Comparison of ENCODE assay signal across 21 cellular contexts in genomic region chrX:123013141-123013540, GRCh38.
DNase-seq lines count a peak whose midpoint lies in the region; ATAC-seq, FAIRE-seq and TF ChIP-seq lines count a peak whose summit lies in the region.
"Had no signal": no experiment of that assay in that cellular context is flagged by ENCODE, and none has a peak within 500 bp of the region (broad histone marks: within the 10 kb centered on the region; RNA-seq: fewer than 3 reads in every experiment).

No MANE protein-coding gene starts in this region.

- no peaks in the 10 kb centered on the region for H3K9me3 ChIP-seq in astrocyte (ENCODE audit: insufficient read depth, low read depth, low read length)
- H3K9me3 ChIP-seq: BE2C, Caco-2 had no signal

- no peak overlapping the region for H3K9ac ChIP-seq in astrocyte (ENCODE audit: low read length)

- DNase-seq in EH (ENCODE audit: low read depth), result peak; percentile 1
- peak; percentile 10 for DNase-seq in GM04504 (ENCODE audit: low read depth)
- DNase-seq in astrocyte (ENCODE audit: low read depth), result peak; percentile 52
- peak; percentile 14 for DNase-seq in fibroblast of mammary gland (ENCODE audit: low read depth)
- no peak for DNase-seq in HFFc6
- no peak for DNase-seq in stimulated activated CD4-positive, alpha-beta T cell treated with anti-CD3 and anti-CD28 coated beads, Interleukin-2, amount 100 ng/mL, for 48 hours
- DNase-seq: BE2C; C1 segment of cervical spinal cord; Caco-2; CD4-positive, CD25-positive, alpha-beta regulatory T cell; DMS79; HCEC 1CT; KBM-7 had no signal

- no peak for ATAC-seq in HG03342 (IDR thresholded peaks at IDR 0.05; ENCODE audit: unreplicated experiment)
- ATAC-seq: GM23338, HepG2 had no signal

- H3K4me2 ChIP-seq in astrocyte (ENCODE audit: low read length), result no peak overlapping the region
- H3K4me2 ChIP-seq: GM23338 had no signal

- peaks cover 3% of the 10 kb centered on the region for H3K4me1 Mint-ChIP-seq in astrocyte (ENCODE audit: low read depth, unreplicated experiment)
- H3K4me1 Mint-ChIP-seq in HFFc6 (ENCODE audit: low read depth), result no peaks in the 10 kb centered on the region
- H3K4me1 Mint-ChIP-seq: CD4-positive, CD25-positive, alpha-beta regulatory T cell; GM23338; IgD-negative memory B cell had no signal

- peak; percentile 78 for FAIRE-seq in astrocyte (lab: Jason Lieb, UNC)
- FAIRE-seq: D721Med, GM12892, GM18507, H54, HepG2 had no signal

- H4K20me1 ChIP-seq in astrocyte (ENCODE audit: insufficient read depth, low read length), result no peaks in the 10 kb centered on the region

- no peaks in the 10 kb centered on the region for H3K27me3 ChIP-seq in astrocyte (ENCODE audit: insufficient read depth, low read length)
- H3K27me3 ChIP-seq: BE2C had no signal

- no peaks in the 10 kb centered on the region for H3K79me2 ChIP-seq in astrocyte (ENCODE audit: insufficient read depth, low read length)

- H3K27ac Mint-ChIP-seq in astrocyte (ENCODE audit: unreplicated experiment) (no peak overlapping the region), HFFc6 (no peak overlapping the region)
- H3K27ac Mint-ChIP-seq: CD4-positive, CD25-positive, alpha-beta regulatory T cell; GM23338; IgD-negative memory B cell had no signal

- H3K4me3 Mint-ChIP-seq in astrocyte (ENCODE audit: unreplicated experiment), result no peak overlapping the region
- H3K4me3 Mint-ChIP-seq in HFFc6, result no peak overlapping the region
- H3K4me3 Mint-ChIP-seq: CD4-positive, CD25-positive, alpha-beta regulatory T cell; GM23338; IgD-negative memory B cell had no signal

- H3K4me3 ChIP-seq in astrocyte (ENCODE audit: insufficient read depth, low read depth, low read length) (no peak overlapping the region), fibroblast of mammary gland (ENCODE audit: control insufficient read depth, low read depth, low read length) (no peak overlapping the region)
- H3K4me3 ChIP-seq: GM23338 had no signal

- no peak overlapping the region for H3K27ac ChIP-seq in astrocyte (ENCODE audit: low read depth, low read length)

- H3K36me3 ChIP-seq in astrocyte (ENCODE audit: insufficient read depth, low read length), result no peaks in the 10 kb centered on the region
- H3K36me3 ChIP-seq: BE2C had no signal

- H3K4me1 ChIP-seq in astrocyte (ENCODE audit: insufficient read depth, low read length), result no peaks in the 10 kb centered on the region
- H3K4me1 ChIP-seq: BE2C, Caco-2 had no signal

- TF ChIP-seq CTCF in astrocyte (IDR thresholded peaks at IDR 0.05; ENCODE audit: insufficient read depth, low read depth, low read length) (no peak), fibroblast of mammary gland (conservative IDR thresholded peaks at IDR 0.05; ENCODE audit: control insufficient read depth, insufficient read depth, low read depth, low read length) (no peak), HFFc6 (IDR thresholded peaks at IDR 0.05) (no peak)

- H2AFZ ChIP-seq in astrocyte (ENCODE audit: low read depth, low read length), result no peak overlapping the region
- H2AFZ ChIP-seq: GM23338 had no signal

- H3K36me3 Mint-ChIP-seq in astrocyte (ENCODE audit: low read depth, unreplicated experiment), result no peaks in the 10 kb centered on the region
- H3K36me3 Mint-ChIP-seq in HFFc6 (ENCODE audit: low read depth), result no peaks in the 10 kb centered on the region
- H3K36me3 Mint-ChIP-seq: CD4-positive, CD25-positive, alpha-beta regulatory T cell; IgD-negative memory B cell had no signal

- H3K27me3 Mint-ChIP-seq in astrocyte (ENCODE audit: low read depth, unreplicated experiment), result no peaks in the 10 kb centered on the region
- peaks cover 2% of the 10 kb centered on the region; the same call in 1 of the 2 replicates for H3K27me3 Mint-ChIP-seq in HFFc6 (ENCODE audit: insufficient read depth)
- H3K27me3 Mint-ChIP-seq: CD4-positive, CD25-positive, alpha-beta regulatory T cell; IgD-negative memory B cell had no signal

- H3K9me3 Mint-ChIP-seq in astrocyte (ENCODE audit: unreplicated experiment), result peaks cover 3% of the 10 kb centered on the region
- H3K9me3 Mint-ChIP-seq in HFFc6, result no peaks in the 10 kb centered on the region
- H3K9me3 Mint-ChIP-seq: GM23338 had no signal

Comparison
In these comparisons a context has a peak if more than half of its experiments do, and no peak if none do; other contexts are left out.
1. DNase-seq: peak in EH (single experiment), GM04504 (single experiment), astrocyte (single experiment) and fibroblast of mammary gland (single experiment); none in HFFc6 (single experiment) and stimulated activated CD4-positive, alpha-beta T cell treated with anti-CD3 and anti-CD28 coated beads, Interleukin-2, amount 100 ng/mL, for 48 hours (0 of 2).